8 cellular contexts compared by ENCODE assay signal in the genomic region with DNA sequence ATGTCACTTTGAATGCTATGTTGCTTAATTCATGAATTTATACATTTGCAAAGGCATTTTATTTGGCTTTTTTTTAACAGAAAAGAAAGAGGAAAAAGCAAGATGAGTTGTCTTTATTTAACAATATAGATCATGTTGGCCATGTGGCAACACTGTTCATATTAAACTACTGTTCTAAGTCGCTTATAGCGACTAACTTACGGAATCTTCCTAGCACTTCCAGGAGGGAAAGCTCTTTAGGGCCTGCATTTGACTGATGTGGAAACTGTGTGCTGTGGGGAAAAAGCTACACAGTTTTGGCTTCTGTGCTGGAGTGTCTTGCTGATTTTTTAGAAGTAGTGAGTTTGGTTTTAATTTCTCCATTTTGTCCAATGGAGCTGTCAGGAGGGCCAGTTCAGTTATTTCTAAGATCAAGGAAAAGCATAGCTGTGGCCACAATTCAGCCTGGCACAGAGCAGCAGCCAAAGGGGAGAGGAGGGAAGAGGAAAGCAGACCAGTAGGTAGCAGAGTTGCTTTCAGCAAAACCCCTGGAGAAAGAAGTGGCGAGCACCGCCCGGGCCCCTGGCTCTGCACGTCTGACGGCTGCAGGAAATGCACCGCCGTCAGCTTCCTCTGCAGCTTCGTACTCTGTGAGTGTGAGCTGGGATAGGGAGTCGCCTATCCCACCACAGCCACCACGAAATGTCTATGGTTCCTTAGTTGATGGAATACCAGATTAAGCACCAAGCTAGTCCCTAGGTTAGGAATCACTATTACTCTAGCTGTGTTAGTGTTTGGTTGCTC.
DNase-seq lines count a peak whose midpoint lies in the region; ATAC-seq and TF ChIP-seq lines count a peak whose summit lies in the region.

No MANE protein-coding gene starts in this region.

- H3K27me3 Mint-ChIP-seq in CD4-positive, CD25-positive, alpha-beta regulatory T cell: peaks cover 49% of the 10 kb centered on the region
- H3K27me3 Mint-ChIP-seq in activated T-cell treated with anti-CD3 and anti-CD28 coated beads, Interleukin-2, amount 50 U/mL, for 4 hours (ENCODE audit: low read depth): peaks cover 26% of the 10 kb centered on the region

- peaks cover 3% of the 10 kb centered on the region for H3K4me1 ChIP-seq in CD4-positive, CD25-positive, alpha-beta regulatory T cell (ENCODE audit: control insufficient read depth, insufficient read depth, low read length, poor library complexity, severe bottlenecking)
- peaks cover 0 to 13% (median 2%) of the 10 kb centered on the region in 4 donors for H3K4me1 ChIP-seq in right lobe of liver

- peak overlapping the region; percentile 57 for H3K4me3 ChIP-seq in CD4-positive, CD25-positive, alpha-beta regulatory T cell (ENCODE audit: low read depth, low read length)
- H3K4me3 ChIP-seq in right lobe of liver: peak overlapping the region in 1 of 3 donors; percentile 22

- H3K9me3 ChIP-seq in CD4-positive, CD25-positive, alpha-beta regulatory T cell (ENCODE audit: control insufficient read depth in 2 of 2, low read length in 2 of 2): no peaks in the 10 kb centered on the region
- no peaks in the 10 kb centered on the region for H3K9me3 ChIP-seq in right lobe of liver

- WGBS in right lobe of liver (ENCODE audit: insufficient coverage, low coverage, low lambda C conversion rate, missing lambda C conversion rate): 56% methylated on average over 9 of the region's 13 CpGs

- intact Hi-C loops in right lobe of liver (cut with DNase I): no loop called here

- peaks cover 0 to 6% (median 0%) of the 10 kb centered on the region in 7 donors for H3K9me3 Mint-ChIP-seq in CD4-positive, CD25-positive, alpha-beta regulatory T cell
- H3K9me3 Mint-ChIP-seq in activated T-cell treated with anti-CD3 and anti-CD28 coated beads, Interleukin-2, amount 50 U/mL, for 4 hours: no peaks in the 10 kb centered on the region

- TF ChIP-seq CTCF in right lobe of liver (IDR thresholded peaks at IDR 0.05): no peak

- H3K27ac ChIP-seq in CD4-positive, CD25-positive, alpha-beta regulatory T cell (ENCODE audit: insufficient read depth, low read length, poor library complexity, severe bottlenecking): no peak overlapping the region
- peak overlapping the region in 2 of 3 donors; percentile 14 to 45 for H3K27ac ChIP-seq in right lobe of liver

- H3K36me3 ChIP-seq in CD4-positive, CD25-positive, alpha-beta regulatory T cell (ENCODE audit: control insufficient read depth, insufficient read depth, low read length): no peaks in the 10 kb centered on the region
- no peaks in the 10 kb centered on the region for H3K36me3 ChIP-seq in right lobe of liver

- peak in 1 of 3 donors; percentile 25 for DNase-seq in CD4-positive, CD25-positive, alpha-beta regulatory T cell
- DNase-seq in activated T-cell treated with anti-CD3 and anti-CD28 coated beads, Interleukin-2, amount 50 U/mL, for 4 hours: no peak
- DNase-seq in right lobe of liver (peak in 2 of 3 donors; percentile 61 to 63), COLO829 (ENCODE audit: low spot score) (no peak), A172 (ENCODE audit: low spot score) (no peak), GM19240 (ENCODE audit: insufficient read length, low spot score) (no peak), NCI-H2171 treated with DMSO at 0.1 percent for 48 hours (lab: John Stamatoyannopoulos, UW) (no peak)

- peaks cover 15 to 31% (median 23%) of the 10 kb centered on the region in 4 donors for H3K4me1 Mint-ChIP-seq in CD4-positive, CD25-positive, alpha-beta regulatory T cell
- peaks cover 28% of the 10 kb centered on the region for H3K4me1 Mint-ChIP-seq in activated T-cell treated with anti-CD3 and anti-CD28 coated beads, Interleukin-2, amount 50 U/mL, for 4 hours (ENCODE audit: low read depth)

- H3K4me3 Mint-ChIP-seq in CD4-positive, CD25-positive, alpha-beta regulatory T cell: peak overlapping the region; percentile 23 to 60 (median 48)
- H3K4me3 Mint-ChIP-seq in activated T-cell treated with anti-CD3 and anti-CD28 coated beads, Interleukin-2, amount 50 U/mL, for 4 hours: peak overlapping the region; percentile 47

- peak overlapping the region in 2 of 3 donors; percentile 70 to 73 for H3K27ac Mint-ChIP-seq in CD4-positive, CD25-positive, alpha-beta regulatory T cell

- peak; percentile 56 for ATAC-seq in CD4-positive, CD25-positive, alpha-beta regulatory T cell (ENCODE audit: low read depth in 2 of 2)
- ATAC-seq in HG02943 (IDR thresholded peaks at IDR 0.05; ENCODE audit: low read depth, unreplicated experiment) (peak; percentile 35), right lobe of liver (peak; percentile 51 to 67 (median 54))
- peak; percentile 51 to 65 for ATAC-seq in activated T-cell treated with anti-CD3 and anti-CD28 coated beads, Interleukin-2, amount 50 U/mL, for 4 hours

- peaks cover 3% of the 10 kb centered on the region for H3K27me3 ChIP-seq in CD4-positive, CD25-positive, alpha-beta regulatory T cell (ENCODE audit: control insufficient read depth, insufficient read depth, low read length)
- H3K27me3 ChIP-seq in right lobe of liver: no peaks in the 10 kb centered on the region

- no peaks in the 10 kb centered on the region for H3K36me3 Mint-ChIP-seq in CD4-positive, CD25-positive, alpha-beta regulatory T cell
- no peaks in the 10 kb centered on the region for H3K36me3 Mint-ChIP-seq in activated T-cell treated with anti-CD3 and anti-CD28 coated beads, Interleukin-2, amount 50 U/mL, for 4 hours (ENCODE audit: insufficient read depth)

- TF ChIP-seq POLR2A in right lobe of liver (IDR thresholded peaks at IDR 0.05): no peak

Comparison
In these comparisons a context has a peak if more than half of its experiments do, and no peak if none do; other contexts are left out.
1. DNase-seq: peak in right lobe of liver (2 of 3); none in activated T-cell treated with anti-CD3 and anti-CD28 coated beads, Interleukin-2, amount 50 U/mL, for 4 hours (single experiment), COLO829 (single experiment), A172 (single experiment), GM19240 (single experiment) and NCI-H2171 treated with DMSO at 0.1 percent for 48 hours (single experiment).
2. Peak in every context shown above with its lines, with median percentiles within 50 percentile points of each other: ATAC-seq.